11 cellular contexts compared by ENCODE assay signal in the genomic region with DNA sequence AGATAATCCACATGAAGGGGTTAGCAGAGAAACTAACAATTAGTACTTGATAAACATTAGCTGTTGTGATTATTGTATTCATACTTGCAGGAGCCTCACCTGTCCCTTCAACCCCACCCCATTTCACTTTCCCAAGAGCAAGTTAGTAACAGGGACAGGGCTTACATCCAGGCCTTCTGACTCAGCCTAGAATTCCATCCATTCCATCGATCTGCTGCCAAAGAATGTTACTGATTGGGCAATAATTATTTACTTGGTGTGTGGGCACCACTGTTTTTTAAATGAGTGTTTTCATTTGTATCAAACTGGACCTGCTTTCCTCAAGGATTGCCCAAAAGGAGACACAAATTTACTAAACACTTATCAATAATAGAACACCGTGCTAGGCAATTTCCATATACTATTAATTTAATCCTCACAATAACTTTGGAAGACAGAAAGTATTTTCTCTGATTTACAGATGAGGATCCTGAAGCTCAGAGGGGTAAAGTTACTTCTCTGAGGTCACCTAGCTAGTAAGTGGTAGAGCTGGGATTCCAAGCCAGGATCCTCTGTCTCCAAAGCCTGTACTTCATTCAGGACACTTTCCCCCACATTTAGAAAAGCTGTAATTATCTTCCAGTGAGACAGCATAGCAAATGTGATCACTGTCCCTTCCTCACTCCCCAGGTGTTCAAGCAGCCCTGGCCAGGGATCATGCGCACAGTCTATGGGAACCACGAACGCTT. TPM values are rescaled to one million over a fixed set of nuclear protein-coding genes. Genes with fewer than 3 reads are reported as not detected.
DNase-seq lines count a peak whose midpoint lies in the region; TF ChIP-seq lines count a peak whose summit lies in the region.
"Had no signal": no experiment of that assay in that cellular context is flagged by ENCODE, and none has a peak within 500 bp of the region (broad histone marks: within the 10 kb centered on the region; RNA-seq: fewer than 3 reads in every experiment).

No MANE protein-coding gene starts in this region.

- peaks cover 0 to 2% (median 0%) of the 10 kb centered on the region in 3 donors for H3K27me3 Mint-ChIP-seq in immature natural killer cell (ENCODE audit: low read depth in 3 of 3)
- H3K27me3 Mint-ChIP-seq: CD4-positive, alpha-beta memory T cell had no signal

- H3K9me3 ChIP-seq in SK-N-SH = no peaks in the 10 kb centered on the region
- no peaks in the 10 kb centered on the region for H3K9me3 ChIP-seq in prostate gland

- TF ChIP-seq CTCF in SK-N-SH (IDR thresholded peaks at IDR 0.05) = no peak
- no peak for TF ChIP-seq CTCF in fibroblast of pulmonary artery (IDR thresholded peaks at IDR 0.05; ENCODE audit: low read length, missing control alignments)
- TF ChIP-seq CTCF in prostate gland (IDR thresholded peaks at IDR 0.05) = no peak

- H3K79me2 ChIP-seq in SK-N-SH (ENCODE audit: insufficient read depth) = no peaks in the 10 kb centered on the region

- TF ChIP-seq EP300 in SK-N-SH (IDR thresholded peaks at IDR 0.05; ENCODE audit: borderline replicate concordance in 1 of 2, low read depth in 1 of 2, low read length in 1 of 2) = no peak

- no peak for TF ChIP-seq RAD21 in SK-N-SH (IDR thresholded peaks at IDR 0.05; ENCODE audit: low read length)

- H3K9me2 ChIP-seq in SK-N-SH = no peaks in the 10 kb centered on the region

- H4K20me1 ChIP-seq in SK-N-SH (ENCODE audit: insufficient read depth) = no peaks in the 10 kb centered on the region

- H3K36me3 ChIP-seq in SK-N-SH (replicated peaks in 1 of 2; ENCODE audit: control insufficient read depth in 1 of 2, insufficient read depth in 2 of 2, low read length in 1 of 2) (peaks cover 14 to 25% of the 10 kb centered on the region in 2 experiments), prostate gland (peaks cover 0 to 3% of the 10 kb centered on the region in 2 donors)

- H3F3A ChIP-seq in SK-N-SH (replicated peaks; ENCODE audit: insufficient read depth) = peaks cover 4% of the 10 kb centered on the region

- H3K27ac ChIP-seq in SK-N-SH (ENCODE audit: low read depth in 2 of 2, low read length in 1 of 2) (peak overlapping the region in 1 of 2 experiments; percentile 23; a peak in 1 of 4 replicates), prostate gland (peak overlapping the region; percentile 52 to 58)

- intact Hi-C loops in prostate gland (cut with DNase I) = no loop called here

- no peaks in the 10 kb centered on the region for H3K9me3 Mint-ChIP-seq in immature natural killer cell
- H3K9me3 Mint-ChIP-seq: CD4-positive, alpha-beta memory T cell had no signal

- no peaks in the 10 kb centered on the region for H3K27me3 ChIP-seq in SK-N-SH (ENCODE audit: insufficient read depth)
- no peaks in the 10 kb centered on the region for H3K27me3 ChIP-seq in prostate gland (replicated peaks; ENCODE audit: insufficient read depth)

- H3K4me3 Mint-ChIP-seq in immature natural killer cell = no peak overlapping the region
- H3K4me3 Mint-ChIP-seq: CD4-positive, alpha-beta memory T cell had no signal

- POLR2A ChIA-PET in SK-N-SH (lab: Yijun Ruan, JAX) = no interaction called here

- no peak overlapping the region for H2AFZ ChIP-seq in SK-N-SH (ENCODE audit: low read depth)

- H3K4me2 ChIP-seq in SK-N-SH = no peak overlapping the region

- H3K4me3 ChIP-seq in SK-N-SH (ENCODE audit: low read depth in 2 of 2, low read length in 1 of 2) = no peak overlapping the region
- H3K4me3 ChIP-seq in fibroblast of pulmonary artery (replicated peaks; ENCODE audit: low read depth, low read length) = no peak overlapping the region
- no peak overlapping the region for H3K4me3 ChIP-seq in prostate gland

- no peak overlapping the region for H3K9ac ChIP-seq in SK-N-SH

- 78% methylated on average over 5 of the region's 5 CpGs for WGBS in SK-N-SH (ENCODE audit: low lambda C conversion rate)
- 80% methylated on average over 5 of the region's 5 CpGs for WGBS in prostate gland

- H3K4me1 ChIP-seq in SK-N-SH (ENCODE audit: control insufficient read depth in 1 of 2, insufficient read depth in 2 of 2, low read depth in 1 of 2, low read length in 1 of 2) (peaks cover 0 to 4% of the 10 kb centered on the region in 2 experiments; a peak in 1 of 4 replicates), prostate gland (replicated peaks) (no peaks in the 10 kb centered on the region)

- H3K36me3 Mint-ChIP-seq in immature natural killer cell = peaks cover 0 to 14% (median 11%) of the 10 kb centered on the region in 3 donors

- CTCF ChIA-PET in SK-N-SH (lab: Yijun Ruan, JAX) = no interaction called here

- TF ChIP-seq POLR2A in prostate gland (IDR thresholded peaks at IDR 0.05) = no peak

- H3K27ac Mint-ChIP-seq in immature natural killer cell = no peak overlapping the region
- H3K27ac Mint-ChIP-seq: CD4-positive, alpha-beta memory T cell had no signal

- H3K4me1 Mint-ChIP-seq in immature natural killer cell = peaks cover 4 to 5% of the 10 kb centered on the region in 2 donors

- DNase-seq in Ammon's horn (ENCODE audit: low spot score) = peak; percentile 28
- no peak for DNase-seq in SK-N-SH
- DNase-seq in fibroblast of pulmonary artery (ENCODE audit: low read depth) = peak; percentile 87
- peak; percentile 60 for DNase-seq in prostate gland (ENCODE audit: low spot score)
- no peak for DNase-seq in NCI-H146 (lab: John Stamatoyannopoulos, UW)
- DNase-seq in NCI-H2171 (lab: John Stamatoyannopoulos, UW) = no peak
- DNase-seq in immature natural killer cell = no peak
- DNase-seq in COLO829 (ENCODE audit: low spot score) = no peak
- DNase-seq: CD4-positive, alpha-beta memory T cell; effector CD4-positive, alpha-beta T cell; stimulated activated CD4-positive, alpha-beta T cell treated with anti-CD3 and anti-CD28 coated beads, Interleukin-4, amount 100 ng/mL, for 1 hour had no signal

TF ChIP-seq in SK-N-SH, 30 proteins besides CTCF, POLR2A, EP300 and RAD21 (continues in another document):
- no peak for TF ChIP-seq FOXJ3 (CRISPR knock-in tag; IDR thresholded peaks at IDR 0.05)
- TF ChIP-seq, protein P1, sequence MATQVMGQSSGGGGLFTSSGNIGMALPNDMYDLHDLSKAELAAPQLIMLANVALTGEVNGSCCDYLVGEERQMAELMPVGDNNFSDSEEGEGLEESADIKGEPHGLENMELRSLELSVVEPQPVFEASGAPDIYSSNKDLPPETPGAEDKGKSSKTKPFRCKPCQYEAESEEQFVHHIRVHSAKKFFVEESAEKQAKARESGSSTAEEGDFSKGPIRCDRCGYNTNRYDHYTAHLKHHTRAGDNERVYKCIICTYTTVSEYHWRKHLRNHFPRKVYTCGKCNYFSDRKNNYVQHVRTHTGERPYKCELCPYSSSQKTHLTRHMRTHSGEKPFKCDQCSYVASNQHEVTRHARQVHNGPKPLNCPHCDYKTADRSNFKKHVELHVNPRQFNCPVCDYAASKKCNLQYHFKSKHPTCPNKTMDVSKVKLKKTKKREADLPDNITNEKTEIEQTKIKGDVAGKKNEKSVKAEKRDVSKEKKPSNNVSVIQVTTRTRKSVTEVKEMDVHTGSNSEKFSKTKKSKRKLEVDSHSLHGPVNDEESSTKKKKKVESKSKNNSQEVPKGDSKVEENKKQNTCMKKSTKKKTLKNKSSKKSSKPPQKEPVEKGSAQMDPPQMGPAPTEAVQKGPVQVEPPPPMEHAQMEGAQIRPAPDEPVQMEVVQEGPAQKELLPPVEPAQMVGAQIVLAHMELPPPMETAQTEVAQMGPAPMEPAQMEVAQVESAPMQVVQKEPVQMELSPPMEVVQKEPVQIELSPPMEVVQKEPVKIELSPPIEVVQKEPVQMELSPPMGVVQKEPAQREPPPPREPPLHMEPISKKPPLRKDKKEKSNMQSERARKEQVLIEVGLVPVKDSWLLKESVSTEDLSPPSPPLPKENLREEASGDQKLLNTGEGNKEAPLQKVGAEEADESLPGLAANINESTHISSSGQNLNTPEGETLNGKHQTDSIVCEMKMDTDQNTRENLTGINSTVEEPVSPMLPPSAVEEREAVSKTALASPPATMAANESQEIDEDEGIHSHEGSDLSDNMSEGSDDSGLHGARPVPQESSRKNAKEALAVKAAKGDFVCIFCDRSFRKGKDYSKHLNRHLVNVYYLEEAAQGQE (IDR thresholded peaks at IDR 0.05; ENCODE audit: low read depth, low read length) = no peak
- peak; percentile 9; the same call in 1 of the 2 replicates for TF ChIP-seq TCF12 (IDR thresholded peaks at IDR 0.05)
- TF ChIP-seq FOSL2 (IDR thresholded peaks at IDR 0.05; ENCODE audit: borderline replicate concordance, low read depth) = peak; percentile 54; the same call in 1 of the 2 replicates
- TF ChIP-seq MXI1 (IDR thresholded peaks at IDR 0.05; ENCODE audit: low read depth, low read length) = no peak
- no peak for TF ChIP-seq RFX5 (IDR thresholded peaks at IDR 0.05; ENCODE audit: low read length)
- no peak for TF ChIP-seq ELF1 (IDR thresholded peaks at IDR 0.05)
- TF ChIP-seq GATA2 (CRISPR knock-in tag; IDR thresholded peaks at IDR 0.05) = no peak
- TF ChIP-seq GABPA (IDR thresholded peaks at IDR 0.05; ENCODE audit: low read depth) = no peak
- no peak for TF ChIP-seq RXRA (IDR thresholded peaks at IDR 0.05; ENCODE audit: borderline replicate concordance, low read depth)
- TF ChIP-seq JUND (IDR thresholded peaks at IDR 0.05) = 0 out of 2 replicates have a peak, but pooled peaks have one; percentile 12
- no peak for TF ChIP-seq TAF1 (IDR thresholded peaks at IDR 0.05; ENCODE audit: borderline replicate concordance, low read depth, low read length)

RNA-seq across cellular contexts. Expression of gene GSS, which starts 32.8 kb away (rescaled TPM):
- polyA plus RNA-seq in SK-N-SH (2012; rRNA removed) (95.6 and 117 TPM in 2 replicates), immature natural killer cell (10 to 100 TPM; 32.4 to 60.6 (median 45.7) TPM)
- 61.2 and 78.3 TPM in 2 replicates for polyA plus RNA-seq in SK-N-SH (2012; cell fraction: cytosol; rRNA removed)
- polyA plus RNA-seq in SK-N-SH (2012; cell fraction: nucleus; rRNA removed) = 247 and 324 TPM in 2 replicates
- total RNA-seq in prostate gland = 100 to 1,000 TPM in 1 of 2 donors, 10 to 100 TPM in 1; 84.4 to 101 TPM

RNA-seq across cellular contexts. Expression of gene MYH7B, which starts 32.9 kb away (rescaled TPM):
- polyA plus RNA-seq in SK-N-SH (2012; rRNA removed) = 0.32 and 0.41 TPM in 2 replicates
- polyA plus RNA-seq in SK-N-SH (2012; cell fraction: cytosol; rRNA removed) = 0.06 and 0.47 TPM in 2 replicates
- polyA plus RNA-seq in SK-N-SH (2012; cell fraction: nucleus; rRNA removed) = 1.6 and 1.9 TPM in 2 replicates
- total RNA-seq in prostate gland = 10 to 100 TPM in 1 of 2 donors, under 1 TPM in 1; 0.27 to 11.5 TPM
- not detected for polyA plus RNA-seq in immature natural killer cell

RNA-seq across cellular contexts. Expression of gene ACSS2, which starts 46.4 kb away (rescaled TPM):
- polyA plus RNA-seq in SK-N-SH (2012; rRNA removed) (25.5 and 31.4 TPM in 2 replicates), immature natural killer cell (1 to 10 TPM; 1.5 to 4.9 (median 3.5) TPM)
- polyA plus RNA-seq in SK-N-SH (2012; cell fraction: cytosol; rRNA removed) = 14.4 and 20.7 TPM in 2 replicates
- 66.5 and 75.8 TPM in 2 replicates for polyA plus RNA-seq in SK-N-SH (2012; cell fraction: nucleus; rRNA removed)
- total RNA-seq in prostate gland = 10 to 100 TPM; 37.4 to 44.2 TPM

RNA-seq across cellular contexts. Expression of gene GGT7, which starts 50.2 kb away (rescaled TPM):
- polyA plus RNA-seq in SK-N-SH (2012; rRNA removed) (22.5 and 25.5 TPM in 2 replicates), immature natural killer cell (1 to 10 TPM in 1 of 3 donors, under 1 TPM in 2; 0.85 to 2.6 (median 0.94) TPM)
- polyA plus RNA-seq in SK-N-SH (2012; cell fraction: cytosol; rRNA removed) = 6.0 and 10.1 TPM in 2 replicates
- 105 TPM in 2 replicates for polyA plus RNA-seq in SK-N-SH (2012; cell fraction: nucleus; rRNA removed)
- 10 to 100 TPM; 22.0 to 28.3 TPM for total RNA-seq in prostate gland

Comparison
In these comparisons a context has a peak if more than half of its experiments do, and no peak if none do; other contexts are left out.
1. DNase-seq: peak in Ammon's horn (single experiment), fibroblast of pulmonary artery (single experiment) and prostate gland (single experiment); none in SK-N-SH (single experiment), NCI-H146 (single experiment), NCI-H2171 (single experiment), immature natural killer cell (0 of 3) and COLO829 (single experiment).